In genomic region chrX:105694839-105695238, GRCh38 we compare ENCODE assay signal across 28 cellular contexts.
"Had no signal": no experiment of that assay in that cellular context is flagged by ENCODE, and none has a peak within 500 bp of the region (broad histone marks: within the 10 kb centered on the region; RNA-seq: fewer than 3 reads in every experiment).

No MANE protein-coding gene starts in this region.

- H3K36me3 Mint-ChIP-seq: activated CD8-positive, alpha-beta memory T cell treated with anti-CD3 and anti-CD28 coated beads, Interleukin-2, amount 10 ng/mL, durations not matched to agents 7 days and 5 days; activated naive CD4-positive, alpha-beta T cell treated with anti-CD3 and anti-CD28 coated beads, Interleukin-2, amount 10 ng/mL, durations not matched to agents 7 days and 5 days; activated naive CD8-positive, alpha-beta T cell treated with anti-CD3 and anti-CD28 coated beads for 36 hours had no signal

- H3K27ac Mint-ChIP-seq: activated B cell treated with CpG ODN at 0.5 μM for 24 hours; activated CD4-positive, alpha-beta T cell treated with anti-CD3 and anti-CD28 coated beads, Interleukin-2, amount 10 ng/mL, durations not matched to agents 24 days and 14 days; activated CD8-positive, alpha-beta memory T cell treated with anti-CD3 and anti-CD28 coated beads, Interleukin-2, amount 10 ng/mL, durations not matched to agents 7 days and 5 days; activated naive CD4-positive, alpha-beta T cell treated with anti-CD3 and anti-CD28 coated beads, Interleukin-2, amount 10 ng/mL, durations not matched to agents 7 days and 5 days; activated naive CD8-positive, alpha-beta T cell treated with anti-CD3 and anti-CD28 coated beads for 36 hours; T-helper 17 cell had no signal

- ATAC-seq: activated CD8-positive, alpha-beta memory T cell treated with anti-CD3 and anti-CD28 coated beads, Interleukin-2, amount 10 ng/mL, durations not matched to agents 7 days and 5 days; activated T-cell treated with anti-CD3 and anti-CD28 coated beads, Interleukin-2, amount 50 U/mL, for 4 hours; Panc1; T-helper 17 cell had no signal

- H3K27ac ChIP-seq: KMS-11 had no signal

- H3K4me1 Mint-ChIP-seq: activated B cell treated with CpG ODN at 0.5 μM for 24 hours; activated CD4-positive, alpha-beta T cell treated with anti-CD3 and anti-CD28 coated beads, Interleukin-2, amount 10 ng/mL, durations not matched to agents 24 days and 14 days; activated CD8-positive, alpha-beta memory T cell treated with anti-CD3 and anti-CD28 coated beads, Interleukin-2, amount 10 ng/mL, durations not matched to agents 7 days and 5 days; activated naive CD4-positive, alpha-beta T cell treated with anti-CD3 and anti-CD28 coated beads, Interleukin-2, amount 10 ng/mL, durations not matched to agents 7 days and 5 days; activated naive CD8-positive, alpha-beta T cell treated with anti-CD3 and anti-CD28 coated beads for 36 hours; central memory CD8-positive, alpha-beta T cell; T-helper 17 cell had no signal

- H3K4me2 ChIP-seq: KMS-11 had no signal

- H3K9me3 Mint-ChIP-seq: activated CD4-positive, alpha-beta T cell treated with anti-CD3 and anti-CD28 coated beads, Interleukin-2, amount 10 ng/mL, durations not matched to agents 24 days and 14 days; activated naive CD8-positive, alpha-beta T cell treated with anti-CD3 and anti-CD28 coated beads for 36 hours had no signal

- H3K27me3 ChIP-seq: MG63 had no signal

- DNase-seq: activated B cell treated with CpG ODN at 0.5 μM for 24 hours; activated CD4-positive, alpha-beta T cell treated with anti-CD3 and anti-CD28 coated beads for 1 hour; activated CD4-positive, alpha-beta T cell treated with anti-CD3 and anti-CD28 coated beads, Interleukin-2, amount 10 ng/mL, durations not matched to agents 24 days and 14 days; activated CD4-positive, alpha-beta T cell treated with anti-CD3 and anti-CD28 coated beads, Interleukin-2, amount 50 U/mL, for 48 hours; activated CD8-positive, alpha-beta memory T cell treated with anti-CD3 and anti-CD28 coated beads, Interleukin-2, amount 10 ng/mL, durations not matched to agents 7 days and 5 days; activated effector memory CD4-positive, alpha-beta T cell treated with anti-CD3 and anti-CD28 coated beads, Interleukin-2, amount 50 U/mL, for 16 hours; activated naive CD4-positive, alpha-beta T cell treated with anti-CD3 and anti-CD28 coated beads, Interleukin-2, amount 10 ng/mL, durations not matched to agents 7 days and 5 days; activated naive CD8-positive, alpha-beta T cell treated with anti-CD3 and anti-CD28 coated beads for 36 hours; activated T-cell treated with anti-CD3 and anti-CD28 coated beads, Interleukin-2, amount 50 U/mL, for 4 hours; anterior cingulate cortex; MG63; MV-4-11; NCI-H1092 treated with DMSO at 0.1 percent for 48 hours; NCI-H1417 treated with DMSO at 0.1 percent for 48 hours; NCI-H1694; NCI-H2029; NCI-H2107; NCI-H2171 treated with DMSO at 0.1 percent for 48 hours; NCI-H345; NCI-H510A; NCI-H82; RPMI8226; SHP77; T-helper 17 cell; T-helper 9 cell had no signal

- H3K4me3 Mint-ChIP-seq: activated B cell treated with CpG ODN at 0.5 μM for 24 hours; activated CD4-positive, alpha-beta T cell treated with anti-CD3 and anti-CD28 coated beads, Interleukin-2, amount 10 ng/mL, durations not matched to agents 24 days and 14 days; activated CD8-positive, alpha-beta memory T cell treated with anti-CD3 and anti-CD28 coated beads, Interleukin-2, amount 10 ng/mL, durations not matched to agents 7 days and 5 days; activated naive CD4-positive, alpha-beta T cell treated with anti-CD3 and anti-CD28 coated beads, Interleukin-2, amount 10 ng/mL, durations not matched to agents 7 days and 5 days; activated naive CD8-positive, alpha-beta T cell treated with anti-CD3 and anti-CD28 coated beads for 36 hours; activated T-cell treated with anti-CD3 and anti-CD28 coated beads, Interleukin-2, amount 50 U/mL, for 4 hours; central memory CD8-positive, alpha-beta T cell; T-helper 17 cell had no signal

- H3K36me3 ChIP-seq: MG63 had no signal

- H3K9ac ChIP-seq: KMS-11 had no signal

- H3K27me3 Mint-ChIP-seq: activated B cell treated with CpG ODN at 0.5 μM for 24 hours; activated CD4-positive, alpha-beta T cell treated with anti-CD3 and anti-CD28 coated beads, Interleukin-2, amount 10 ng/mL, durations not matched to agents 24 days and 14 days; activated CD8-positive, alpha-beta memory T cell treated with anti-CD3 and anti-CD28 coated beads, Interleukin-2, amount 10 ng/mL, durations not matched to agents 7 days and 5 days; activated naive CD4-positive, alpha-beta T cell treated with anti-CD3 and anti-CD28 coated beads, Interleukin-2, amount 10 ng/mL, durations not matched to agents 7 days and 5 days; activated naive CD8-positive, alpha-beta T cell treated with anti-CD3 and anti-CD28 coated beads for 36 hours; central memory CD8-positive, alpha-beta T cell; T-helper 17 cell had no signal

- H3K9me3 ChIP-seq: MG63 had no signal

- H3K4me3 ChIP-seq: MG63 had no signal
